9 cellular contexts compared by ENCODE assay signal in the genomic region with DNA sequence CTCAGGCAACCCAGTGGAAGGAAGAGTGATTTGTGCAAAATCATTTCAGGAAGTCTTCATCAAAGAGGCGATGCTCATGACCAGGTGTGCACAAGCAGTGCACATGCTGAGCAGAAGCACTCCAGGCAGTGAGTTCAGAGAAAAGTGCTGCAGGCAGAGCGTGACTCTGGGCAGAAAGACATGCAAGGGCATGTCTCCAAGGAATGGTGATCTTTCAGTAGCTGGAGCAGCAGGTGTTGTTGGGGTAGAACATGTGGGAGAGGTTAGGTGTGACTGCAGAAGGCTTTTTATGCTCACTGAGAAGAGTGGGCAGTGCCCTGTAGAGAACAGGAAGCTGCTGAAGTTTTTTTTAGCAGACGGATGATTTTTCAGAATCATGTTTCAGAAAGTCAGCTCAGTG.
A peak's percentile ranks its signal among the peaks of the same experiment; 100 is the strongest.
DNase-seq lines count a peak whose midpoint lies in the region; ATAC-seq lines count a peak whose summit lies in the region.
"Had no signal": no experiment of that assay in that cellular context is flagged by ENCODE, and none has a peak within 500 bp of the region (broad histone marks: within the 10 kb centered on the region; RNA-seq: fewer than 3 reads in every experiment).

No MANE protein-coding gene starts in this region.

- no peaks in the 10 kb centered on the region for H3K9me3 ChIP-seq in Karpas-422 (ENCODE audit: low read length)

- no peak overlapping the region for H3K9ac ChIP-seq in Karpas-422 (ENCODE audit: low read length)

- DNase-seq in NCI-H2171 treated with DMSO at 0.1 percent for 48 hours (lab: John Stamatoyannopoulos, UW) (peak; percentile 100), left kidney (ENCODE audit: low read depth, low spot score) (peak; percentile 67), globus pallidus (ENCODE audit: low spot score) (no peak), 8988T (no peak), Karpas-422 (no peak)
- DNase-seq: SHP77 treated with DMSO at 0.1 percent for 48 hours had no signal

- H3K27ac ChIP-seq in Karpas-422 (ENCODE audit: low read length) = no peak overlapping the region

- H3K4me3 ChIP-seq in Karpas-422 (ENCODE audit: low read length) = no peak overlapping the region

- no peaks in the 10 kb centered on the region for H3K36me3 ChIP-seq in Karpas-422 (ENCODE audit: insufficient read depth, low read length)

- H2AFZ ChIP-seq in Karpas-422 (ENCODE audit: low read length) = no peak overlapping the region

- no peak overlapping the region for H3K4me2 ChIP-seq in Karpas-422 (ENCODE audit: low read depth, low read length, poor library complexity, severe bottlenecking)

- H4K20me1 ChIP-seq in Karpas-422 (ENCODE audit: insufficient read depth, low read depth, low read length) = no peaks in the 10 kb centered on the region

- no peaks in the 10 kb centered on the region for H3K79me2 ChIP-seq in Karpas-422 (ENCODE audit: low read length)

- ATAC-seq in GM18870 (IDR thresholded peaks at IDR 0.05; ENCODE audit: unreplicated experiment) (peak; percentile 93), HG02884 (IDR thresholded peaks at IDR 0.05; ENCODE audit: unreplicated experiment) (peak; percentile 64), HG02938 (IDR thresholded peaks at IDR 0.05; ENCODE audit: unreplicated experiment) (no peak)

- H3K9me2 ChIP-seq in Karpas-422 (replicated peaks; ENCODE audit: insufficient read depth, low read length) = no peaks in the 10 kb centered on the region

- H3K4me1 ChIP-seq in Karpas-422 (ENCODE audit: low read length) = no peaks in the 10 kb centered on the region

- no peaks in the 10 kb centered on the region for H3K27me3 ChIP-seq in Karpas-422 (ENCODE audit: low read length)

Comparison
In these comparisons a context has a peak if more than half of its experiments do, and no peak if none do; other contexts are left out.
1. DNase-seq: peak in NCI-H2171 treated with DMSO at 0.1 percent for 48 hours (single experiment) and left kidney (single experiment); none in globus pallidus (single experiment), 8988T (single experiment) and Karpas-422 (single experiment).